8 cellular contexts compared by ENCODE assay signal in genomic region chr19:3047307-3048189, GRCh38. TPM values are rescaled to one million over a fixed set of nuclear protein-coding genes. Genes with fewer than 3 reads are reported as not detected.
A peak's percentile ranks its signal among the peaks of the same experiment; 100 is the strongest.
DNase-seq lines count a peak whose midpoint lies in the region; ATAC-seq and TF ChIP-seq lines count a peak whose summit lies in the region.

No MANE protein-coding gene starts in this region.

- no peak overlapping the region; the same call in 1 of the 2 replicates for H2AFZ ChIP-seq in KMS-11 (ENCODE audit: low read depth)

- peak overlapping the region; percentile 38 to 67 (median 50); a peak in 17 of 20 replicates for H3K4me3 ChIP-seq in BLaER1 treated with 17β-estradiol and CSF1 and Interleukin-3, amounts not matched to agents 10 nM and 100 nM
- H3K4me3 ChIP-seq in KMS-11 (IDR thresholded peaks at IDR 0.05; ENCODE audit: insufficient read depth, low read depth, low read length) (no peak overlapping the region), RWPE2 (ENCODE audit: severe bottlenecking) (peak overlapping the region; percentile 9), heart left ventricle (peak overlapping the region in 11 of 12 donors; percentile 24 to 65 (median 52)), rectal smooth muscle tissue (ENCODE audit: low read length) (peak overlapping the region; percentile 50)

- H3K4me3 Mint-ChIP-seq in activated naive CD8-positive, alpha-beta T cell, result peak overlapping the region; percentile 91

- H3K27ac ChIP-seq in BLaER1 treated with 17β-estradiol and CSF1 and Interleukin-3, amounts not matched to agents 10 nM and 100 nM, result peak overlapping the region in 6 of 11 experiments; percentile 6 to 27 (median 16); a peak in 4 of 22 replicates
- H3K27ac ChIP-seq in KMS-11 (no peak overlapping the region), RWPE2 (ENCODE audit: poor library complexity, severe bottlenecking) (no peak overlapping the region), heart left ventricle (peak overlapping the region in 10 of 12 donors; percentile 6 to 90 (median 60)), rectal smooth muscle tissue (ENCODE audit: low read depth, low read length) (peak overlapping the region; percentile 80)

- H3K27ac Mint-ChIP-seq in activated naive CD8-positive, alpha-beta T cell, result peak overlapping the region; percentile 64

- H3K4me1 Mint-ChIP-seq in activated naive CD8-positive, alpha-beta T cell (ENCODE audit: low read depth), result peaks cover 18% of the 10 kb centered on the region

- DNase-seq in RWPE2 (ENCODE audit: low spot score), result no peak
- peak; percentile 59 to 91 (median 79) for DNase-seq in heart left ventricle

- peaks cover 0 to 7% (median 1%) of the 10 kb centered on the region in 11 experiments; a peak in 8 of 22 replicates for H4K20me1 ChIP-seq in BLaER1 treated with 17β-estradiol and CSF1 and Interleukin-3, amounts not matched to agents 10 nM and 100 nM
- no peaks in the 10 kb centered on the region for H4K20me1 ChIP-seq in KMS-11 (ENCODE audit: insufficient read depth)

- H3K4me1 ChIP-seq in BLaER1 treated with 17β-estradiol and CSF1 and Interleukin-3, amounts not matched to agents 10 nM and 100 nM, result peaks cover 10 to 55% (median 34%) of the 10 kb centered on the region in 10 experiments
- H3K4me1 ChIP-seq in KMS-11 (ENCODE audit: low read depth, poor library complexity, severe bottlenecking) (peaks cover 12% of the 10 kb centered on the region), RWPE2 (ENCODE audit: insufficient read depth, poor library complexity, severe bottlenecking) (no peaks in the 10 kb centered on the region), heart left ventricle (peaks cover 0 to 17% (median 7%) of the 10 kb centered on the region in 12 donors), rectal smooth muscle tissue (ENCODE audit: control insufficient read depth, insufficient read depth, low read length) (peaks cover 3% of the 10 kb centered on the region)

- H3K36me3 Mint-ChIP-seq in activated naive CD8-positive, alpha-beta T cell, result no peaks in the 10 kb centered on the region

- H3K36me3 ChIP-seq in BLaER1 treated with 17β-estradiol and CSF1 and Interleukin-3, amounts not matched to agents 10 nM and 100 nM, result peaks cover 0 to 7% (median 3%) of the 10 kb centered on the region in 11 experiments; a peak in 10 of 22 replicates
- no peaks in the 10 kb centered on the region for H3K36me3 ChIP-seq in KMS-11 (ENCODE audit: insufficient read depth)
- H3K36me3 ChIP-seq in RWPE2 (ENCODE audit: low read depth), result 0 out of 2 replicates have a peak, but pooled peaks cover 1% of the 10 kb centered on the region
- peaks cover 0 to 3% (median 0%) of the 10 kb centered on the region in 9 donors for H3K36me3 ChIP-seq in heart left ventricle
- no peaks in the 10 kb centered on the region for H3K36me3 ChIP-seq in rectal smooth muscle tissue (ENCODE audit: control insufficient read depth, insufficient read depth, low read length)

- peak in 1 of 2 donors; percentile 34 for TF ChIP-seq POLR2A in heart left ventricle (IDR thresholded peaks at IDR 0.05)

- WGBS in heart left ventricle, 4 donors, result 10 to 19% (median 12%) methylated on average over 28 to 44 of the region's 44 CpGs

- peaks cover 0 to 5% (median 0%) of the 10 kb centered on the region in 11 experiments; a peak in 1 of 22 replicates for H3K27me3 ChIP-seq in BLaER1 treated with 17β-estradiol and CSF1 and Interleukin-3, amounts not matched to agents 10 nM and 100 nM
- H3K27me3 ChIP-seq in KMS-11 (ENCODE audit: insufficient read depth, low read depth) (peaks cover 44% of the 10 kb centered on the region; the same call in 1 of the 2 replicates), RWPE2 (ENCODE audit: insufficient read depth, poor library complexity, severe bottlenecking) (no peaks in the 10 kb centered on the region), heart left ventricle (peaks cover 0 to 2% (median 0%) of the 10 kb centered on the region in 9 donors), rectal smooth muscle tissue (ENCODE audit: control insufficient read depth, insufficient read depth, low read length) (no peaks in the 10 kb centered on the region)

- H3K9me3 Mint-ChIP-seq in activated naive CD8-positive, alpha-beta T cell (ENCODE audit: low read depth), result no peaks in the 10 kb centered on the region

- H3K9ac ChIP-seq in BLaER1 treated with 17β-estradiol and CSF1 and Interleukin-3, amounts not matched to agents 10 nM and 100 nM, result peak overlapping the region in 10 of 11 experiments; percentile 26 to 55 (median 46); a peak in 19 of 22 replicates
- H3K9ac ChIP-seq in KMS-11, result no peak overlapping the region
- H3K9ac ChIP-seq in rectal smooth muscle tissue (ENCODE audit: low read length), result no peak overlapping the region

- H3K79me2 ChIP-seq in KMS-11 (ENCODE audit: insufficient read depth, low read depth), result no peaks in the 10 kb centered on the region

- ATAC-seq in RWPE2 (ENCODE audit: low read depth) (peak; percentile 75), heart left ventricle (peak; percentile 61 to 72 (median 70)), GM19395 (IDR thresholded peaks at IDR 0.05; ENCODE audit: unreplicated experiment) (no peak), GM18907 (IDR thresholded peaks at IDR 0.05; ENCODE audit: unreplicated experiment) (no peak)

- intact Hi-C loops in heart left ventricle (cut with DNase I), result no loop called here

- H3K9me3 ChIP-seq in BLaER1 treated with 17β-estradiol and CSF1 and Interleukin-3, amounts not matched to agents 10 nM and 100 nM (replicated peaks in 1 of 11), result no peaks in the 10 kb centered on the region
- H3K9me3 ChIP-seq in RWPE2 (ENCODE audit: severe bottlenecking) (no peaks in the 10 kb centered on the region), heart left ventricle (no peaks in the 10 kb centered on the region)

- H3K4me2 ChIP-seq in BLaER1 treated with 17β-estradiol and CSF1 and Interleukin-3, amounts not matched to agents 10 nM and 100 nM, result peak overlapping the region; percentile 69 to 92 (median 79)
- H3K4me2 ChIP-seq in KMS-11, result peak overlapping the region; percentile 18; the same call in 1 of the 2 replicates

- no peak for TF ChIP-seq CTCF in KMS-11 (conservative IDR thresholded peaks at IDR 0.05; ENCODE audit: low read depth, low read length)
- TF ChIP-seq CTCF in RWPE2 (IDR thresholded peaks at IDR 0.05; ENCODE audit: poor library complexity, severe bottlenecking), result no peak
- no peak for TF ChIP-seq CTCF in heart left ventricle (IDR thresholded peaks at IDR 0.05)

- H3K27me3 Mint-ChIP-seq in activated naive CD8-positive, alpha-beta T cell, result no peaks in the 10 kb centered on the region

RNA-seq across cellular contexts. Expression of gene TLE5, which starts 14.7 kb away (rescaled TPM):
- total RNA-seq in heart left ventricle, result 1,000 to 10,000 TPM in 1 of 9 donors, 100 to 1,000 TPM in 8; 593 to 1,121 (median 711) TPM
- polyA plus RNA-seq in heart left ventricle, result 1,000 to 10,000 TPM in 1 of 2 donors, 100 to 1,000 TPM in 1; 686 to 1,459 TPM

RNA-seq across cellular contexts. Expression of gene TLE2, which starts 18.5 kb away (rescaled TPM):
- 10 to 100 TPM; 34.6 to 75.1 (median 40.5) TPM for total RNA-seq in heart left ventricle
- 10 to 100 TPM; 36.0 to 41.4 TPM for polyA plus RNA-seq in heart left ventricle

RNA-seq across cellular contexts. Expression of gene GNA11, which starts 46.6 kb away (rescaled TPM):
- total RNA-seq in heart left ventricle, result 10 to 100 TPM; 55.3 to 91.8 (median 70.9) TPM
- 10 to 100 TPM; 43.5 to 74.6 TPM for polyA plus RNA-seq in heart left ventricle

Comparison
In these comparisons a context has a peak if more than half of its experiments do, and no peak if none do; other contexts are left out.
1. H3K27ac ChIP-seq: peak in BLaER1 treated with 17β-estradiol and CSF1 and Interleukin-3, amounts not matched to agents 10 nM and 100 nM (6 of 11), heart left ventricle (10 of 12) and rectal smooth muscle tissue (single experiment); none in KMS-11 (single experiment) and RWPE2 (single experiment).
2. H3K9ac ChIP-seq: peak in BLaER1 treated with 17β-estradiol and CSF1 and Interleukin-3, amounts not matched to agents 10 nM and 100 nM (10 of 11); none in KMS-11 (single experiment) and rectal smooth muscle tissue (single experiment).
3. ATAC-seq: peak in RWPE2 (single experiment) and heart left ventricle (4 of 4); none in GM19395 (single experiment) and GM18907 (single experiment).